Comparison of ENCODE assay signal across 8 cellular contexts in genomic region chr6:166958926-166959861, GRCh38. TPM values are rescaled to one million over a fixed set of nuclear protein-coding genes. Genes with fewer than 3 reads are reported as not detected.
DNase-seq lines count a peak whose midpoint lies in the region; ATAC-seq and TF ChIP-seq lines count a peak whose summit lies in the region.

No MANE protein-coding gene starts in this region.

- intact Hi-C loops in CD8-positive, alpha-beta T cell (cut with DNase I, micrococcal nuclease): loop anchor here (5.0 to 10.0 kb wide), 2 partner anchors 542 to 544 kb away; no protein-coding TSS in a partner anchor

- H3K27ac Mint-ChIP-seq in CD8-positive, alpha-beta T cell: peak overlapping the region; percentile 98
- H3K27ac Mint-ChIP-seq in activated CD8-positive, alpha-beta T cell treated with anti-CD3 and anti-CD28 coated beads, Interleukin-2, amount 10 ng/mL, durations not matched to agents 7 days and 5 days: peak overlapping the region; percentile 95
- H3K27ac Mint-ChIP-seq in type B pancreatic cell: peak overlapping the region; percentile 51

- DNase-seq in CD8-positive, alpha-beta T cell: peak; percentile 21 to 72 (median 48)
- DNase-seq in activated CD8-positive, alpha-beta T cell treated with anti-CD3 and anti-CD28 coated beads, Interleukin-2, amount 10 ng/mL, durations not matched to agents 7 days and 5 days: peak; percentile 69
- DNase-seq in kidney tubule cell (ENCODE audit: low spot score): peak; percentile 57
- no peak for DNase-seq in type B pancreatic cell (ENCODE audit: extremely low spot score, unreplicated experiment)
- no peak for DNase-seq in GOT3 (lab: John Stamatoyannopoulos, UW)

- H3K36me3 Mint-ChIP-seq in CD8-positive, alpha-beta T cell: peaks cover 11% of the 10 kb centered on the region
- peaks cover 19% of the 10 kb centered on the region for H3K36me3 Mint-ChIP-seq in activated CD8-positive, alpha-beta T cell treated with anti-CD3 and anti-CD28 coated beads, Interleukin-2, amount 10 ng/mL, durations not matched to agents 7 days and 5 days (ENCODE audit: low read depth)
- no peaks in the 10 kb centered on the region for H3K36me3 Mint-ChIP-seq in type B pancreatic cell

- no peak for TF ChIP-seq CTCF in CD8-positive, alpha-beta T cell (IDR thresholded peaks at IDR 0.05)
- TF ChIP-seq CTCF in type B pancreatic cell (conservative IDR thresholded peaks at IDR 0.05): no peak

- no peaks in the 10 kb centered on the region for H3K27me3 Mint-ChIP-seq in CD8-positive, alpha-beta T cell (ENCODE audit: low read depth)
- H3K27me3 Mint-ChIP-seq in activated CD8-positive, alpha-beta T cell treated with anti-CD3 and anti-CD28 coated beads, Interleukin-2, amount 10 ng/mL, durations not matched to agents 7 days and 5 days (ENCODE audit: low read depth): no peaks in the 10 kb centered on the region
- H3K27me3 Mint-ChIP-seq in type B pancreatic cell: peaks cover 5% of the 10 kb centered on the region

- H3K4me3 Mint-ChIP-seq in CD8-positive, alpha-beta T cell: peak overlapping the region; percentile 80
- H3K4me3 Mint-ChIP-seq in activated CD8-positive, alpha-beta T cell treated with anti-CD3 and anti-CD28 coated beads, Interleukin-2, amount 10 ng/mL, durations not matched to agents 7 days and 5 days: peak overlapping the region; percentile 82
- peak overlapping the region; percentile 35 for H3K4me3 Mint-ChIP-seq in type B pancreatic cell

- peaks cover 7% of the 10 kb centered on the region for H3K9me3 Mint-ChIP-seq in CD8-positive, alpha-beta T cell
- no peaks in the 10 kb centered on the region for H3K9me3 Mint-ChIP-seq in activated CD8-positive, alpha-beta T cell treated with anti-CD3 and anti-CD28 coated beads, Interleukin-2, amount 10 ng/mL, durations not matched to agents 7 days and 5 days (ENCODE audit: insufficient read depth)
- H3K9me3 Mint-ChIP-seq in type B pancreatic cell: peaks cover 5% of the 10 kb centered on the region

- no peaks in the 10 kb centered on the region for H3K27me3 ChIP-seq in CD8-positive, alpha-beta T cell (ENCODE audit: insufficient read depth, low read length)

- no peaks in the 10 kb centered on the region for H3K9me3 ChIP-seq in CD8-positive, alpha-beta T cell (ENCODE audit: low read length)

- peak; percentile 32 for ATAC-seq in CD8-positive, alpha-beta T cell
- ATAC-seq in HG03108 (IDR thresholded peaks at IDR 0.05; ENCODE audit: unreplicated experiment) (peak; percentile 17), GM21717 (IDR thresholded peaks at IDR 0.05; ENCODE audit: unreplicated experiment) (no peak), HG02970 (IDR thresholded peaks at IDR 0.05; ENCODE audit: low FRiP score, unreplicated experiment) (no peak)
- peak; percentile 8 for ATAC-seq in activated CD8-positive, alpha-beta T cell treated with anti-CD3 and anti-CD28 coated beads, Interleukin-2, amount 10 ng/mL, durations not matched to agents 7 days and 5 days

- no peaks in the 10 kb centered on the region for H3K36me3 ChIP-seq in CD8-positive, alpha-beta T cell (ENCODE audit: insufficient read depth, low read length)

- peaks cover 43% of the 10 kb centered on the region for H3K4me1 ChIP-seq in CD8-positive, alpha-beta T cell (ENCODE audit: insufficient read depth, low read length)

- CTCF ChIA-PET in CD8-positive, alpha-beta T cell (lab: Charles Lee): interaction anchor here (0.8 to 3.6 kb wide), 4 partner anchors 10 to 184 kb away, joined by 3 to 23 read pairs (median 6); no protein-coding TSS in a partner anchor
- CTCF ChIA-PET in activated CD8-positive, alpha-beta T cell treated with anti-CD3 and anti-CD28 coated beads, Interleukin-2, amount 10 ng/mL, durations not matched to agents 7 days and 5 days (lab: Charles Lee): interaction anchor here (1.1 kb wide), 1 partner anchor 30 kb away, joined by 9 read pairs; no protein-coding TSS in a partner anchor

- H3K4me1 Mint-ChIP-seq in CD8-positive, alpha-beta T cell (ENCODE audit: low read depth): peaks cover 45% of the 10 kb centered on the region
- H3K4me1 Mint-ChIP-seq in activated CD8-positive, alpha-beta T cell treated with anti-CD3 and anti-CD28 coated beads, Interleukin-2, amount 10 ng/mL, durations not matched to agents 7 days and 5 days (ENCODE audit: low read depth): peaks cover 47% of the 10 kb centered on the region
- peaks cover 36% of the 10 kb centered on the region for H3K4me1 Mint-ChIP-seq in type B pancreatic cell (ENCODE audit: unreplicated experiment)

- H3K27ac ChIP-seq in CD8-positive, alpha-beta T cell (ENCODE audit: low read depth, low read length): peak overlapping the region; percentile 54

- POLR2A ChIA-PET in CD8-positive, alpha-beta T cell (lab: Charles Lee): interaction anchor here (1.1 to 1.3 kb wide), 2 partner anchors 10 to 30 kb away, joined by 4 to 5 read pairs; no protein-coding TSS in a partner anchor
- POLR2A ChIA-PET in activated CD8-positive, alpha-beta T cell treated with anti-CD3 and anti-CD28 coated beads, Interleukin-2, amount 10 ng/mL, durations not matched to agents 7 days and 5 days (lab: Charles Lee): interaction anchor here (0.6 to 3.1 kb wide), 2 partner anchors 40 to 52 kb away, joined by 3 to 16 read pairs; partner anchors contain the start of gene CEP43

- H3K4me3 ChIP-seq in CD8-positive, alpha-beta T cell (ENCODE audit: low read depth, low read length): peak overlapping the region; percentile 32

RNA-seq across cellular contexts. Expression of gene RNASET2, which starts 2.8 kb away (rescaled TPM):
- total RNA-seq in CD8-positive, alpha-beta T cell: 10 to 100 TPM; 93.1 to 98.9 TPM
- total RNA-seq in activated CD8-positive, alpha-beta T cell treated with anti-CD3 and anti-CD28 coated beads, Interleukin-2, amount 10 ng/mL, durations not matched to agents 7 days and 5 days: 10 to 100 TPM; 46.9 to 48.7 TPM
- 32.3 and 45.5 TPM in 2 replicates for total RNA-seq in type B pancreatic cell (ENCODE audit: low replicate concordance)

RNA-seq across cellular contexts. Expression of gene CEP43, which starts 40.0 kb away (rescaled TPM):
- total RNA-seq in CD8-positive, alpha-beta T cell: 1 to 10 TPM; 5.7 to 8.7 TPM
- total RNA-seq in activated CD8-positive, alpha-beta T cell treated with anti-CD3 and anti-CD28 coated beads, Interleukin-2, amount 10 ng/mL, durations not matched to agents 7 days and 5 days: 10 to 100 TPM; 25.6 to 28.1 TPM
- 18.3 and 35.3 TPM in 2 replicates for total RNA-seq in type B pancreatic cell (ENCODE audit: low replicate concordance)

Comparison
In these comparisons a context has a peak if more than half of its experiments do, and no peak if none do; other contexts are left out.
1. ATAC-seq: peak in CD8-positive, alpha-beta T cell (single experiment), HG03108 (single experiment) and activated CD8-positive, alpha-beta T cell treated with anti-CD3 and anti-CD28 coated beads, Interleukin-2, amount 10 ng/mL, durations not matched to agents 7 days and 5 days (single experiment); none in GM21717 (single experiment) and HG02970 (single experiment).
2. DNase-seq: peak in CD8-positive, alpha-beta T cell (7 of 7), activated CD8-positive, alpha-beta T cell treated with anti-CD3 and anti-CD28 coated beads, Interleukin-2, amount 10 ng/mL, durations not matched to agents 7 days and 5 days (single experiment) and kidney tubule cell (single experiment); none in type B pancreatic cell (single experiment) and GOT3 (single experiment).
3. Peak in every context shown above with its lines, with median percentiles within 50 percentile points of each other: H3K27ac Mint-ChIP-seq and H3K4me3 Mint-ChIP-seq.